Comparison of ENCODE assay signal across 20 cellular contexts in genomic region chr20:38307371-38308046, GRCh38. TPM values are rescaled to one million over a fixed set of nuclear protein-coding genes. Genes with fewer than 3 reads are reported as not detected.
A peak's percentile ranks its signal among the peaks of the same experiment; 100 is the strongest.
DNase-seq lines count a peak whose midpoint lies in the region; ATAC-seq lines count a peak whose summit lies in the region.
"Had no signal": no experiment of that assay in that cellular context is flagged by ENCODE, and none has a peak within 500 bp of the region (broad histone marks: within the 10 kb centered on the region; RNA-seq: fewer than 3 reads in every experiment).

No MANE protein-coding gene starts in this region.

- peaks cover 5 to 28% (median 10%) of the 10 kb centered on the region in 11 experiments; a peak in 15 of 22 replicates for H4K20me1 ChIP-seq in BLaER1 treated with 17β-estradiol and CSF1 and Interleukin-3, amounts not matched to agents 10 nM and 100 nM

- peak overlapping the region; percentile 55 to 94 (median 77) for H3K4me2 ChIP-seq in BLaER1 treated with 17β-estradiol and CSF1 and Interleukin-3, amounts not matched to agents 10 nM and 100 nM
- H3K4me2 ChIP-seq: PC-9 had no signal

- peak overlapping the region in 4 of 11 experiments; percentile 19 to 41 (median 38); a peak in 5 of 22 replicates for H3K9ac ChIP-seq in BLaER1 treated with 17β-estradiol and CSF1 and Interleukin-3, amounts not matched to agents 10 nM and 100 nM

- ATAC-seq in GM21576 (IDR thresholded peaks at IDR 0.05; ENCODE audit: unreplicated experiment) (no peak), GM19397 (IDR thresholded peaks at IDR 0.05; ENCODE audit: unreplicated experiment) (no peak)
- ATAC-seq: activated CD4-positive, alpha-beta T cell treated with anti-CD3 and anti-CD28 coated beads for 36 hours had no signal

- H3K36me3 ChIP-seq in BLaER1 treated with 17β-estradiol and CSF1 and Interleukin-3, amounts not matched to agents 10 nM and 100 nM, result no peaks in the 10 kb centered on the region

- peak overlapping the region in 1 of 10 experiments; percentile 0; a peak in 1 of 20 replicates for H3K4me3 ChIP-seq in BLaER1 treated with 17β-estradiol and CSF1 and Interleukin-3, amounts not matched to agents 10 nM and 100 nM
- H3K4me3 ChIP-seq: dorsolateral prefrontal cortex, PC-9 had no signal

- DNase-seq in HT1080 (ENCODE audit: low read depth) (peak; percentile 25), amniotic epithelial cell (ENCODE audit: low read depth) (peak; percentile 77), iris pigment epithelial cell (ENCODE audit: low read depth) (peak; percentile 93), LoVo (ENCODE audit: low spot score) (no peak), DMS153 (lab: John Stamatoyannopoulos, UW) (no peak)
- DNase-seq: activated CD4-positive, alpha-beta T cell treated with anti-CD3 and anti-CD28 coated beads for 36 hours; activated T-cell treated with anti-CD3 and anti-CD28 coated beads, Interleukin-2, amount 50 U/mL, for 1 hour; amygdala; dorsolateral prefrontal cortex; GDM1; kidney glomerular epithelial cell; NCI-H1092; PC-9; T-helper 1 cell had no signal

- H3K9me3 ChIP-seq in BLaER1 treated with 17β-estradiol and CSF1 and Interleukin-3, amounts not matched to agents 10 nM and 100 nM (replicated peaks in 1 of 11), result peaks cover 0 to 12% (median 0%) of the 10 kb centered on the region in 11 experiments; a peak in 3 of 22 replicates

- H3K27ac ChIP-seq in BLaER1 treated with 17β-estradiol and CSF1 and Interleukin-3, amounts not matched to agents 10 nM and 100 nM, result peak overlapping the region in 5 of 11 experiments; percentile 1 to 54 (median 28); a peak in 7 of 22 replicates
- H3K27ac ChIP-seq: C4-2B, dorsolateral prefrontal cortex, PC-9 had no signal

- peaks cover 16 to 79% (median 45%) of the 10 kb centered on the region in 11 experiments for H3K27me3 ChIP-seq in BLaER1 treated with 17β-estradiol and CSF1 and Interleukin-3, amounts not matched to agents 10 nM and 100 nM
- H3K27me3 ChIP-seq: dorsolateral prefrontal cortex had no signal

- peaks cover 41 to 60% (median 50%) of the 10 kb centered on the region in 10 experiments for H3K4me1 ChIP-seq in BLaER1 treated with 17β-estradiol and CSF1 and Interleukin-3, amounts not matched to agents 10 nM and 100 nM

RNA-seq across cellular contexts. Expression of gene BPI, which starts 3.6 kb away (rescaled TPM):
- total RNA-seq in HT1080 (2014; rRNA removed; shearing (Covaris generic)), result not detected in 2 replicates
- 0.30 and 0.35 TPM in 2 replicates for polyA plus RNA-seq in HT1080 (2015; cell fraction: cytosol; rRNA removed)
- polyA plus RNA-seq in HT1080 (2015; cell fraction: nucleus; rRNA removed), result 0.39 and 0.57 TPM in 2 replicates
- total RNA-seq: activated CD4-positive, alpha-beta T cell treated with anti-CD3 and anti-CD28 coated beads for 36 hours; H1; PC-9 had no signal
- polyA plus RNA-seq: H1, neural cell had no signal

RNA-seq across cellular contexts. Expression of gene LBP, which starts 38.8 kb away (rescaled TPM):
- not detected in 2 replicates for total RNA-seq in HT1080 (2014; rRNA removed; shearing (Covaris generic))
- polyA plus RNA-seq in HT1080 (2015; cell fraction: cytosol; rRNA removed), result 0.05 TPM in 2 replicates
- polyA plus RNA-seq in HT1080 (2015; cell fraction: nucleus; rRNA removed), result not detected in 2 replicates
- total RNA-seq: activated CD4-positive, alpha-beta T cell treated with anti-CD3 and anti-CD28 coated beads for 36 hours; PC-9 had no signal
- polyA plus RNA-seq: neural cell had no signal

RNA-seq across cellular contexts. Expression of gene KIAA1755, which starts 47.0 kb away (rescaled TPM):
- total RNA-seq in HT1080 (2014; rRNA removed; shearing (Covaris generic)), result 0.14 TPM in 1 of 2 replicates, not detected in the other
- polyA plus RNA-seq in HT1080 (2015; cell fraction: cytosol; rRNA removed), result 0.32 and 0.53 TPM in 2 replicates
- 0.65 and 0.98 TPM in 2 replicates for polyA plus RNA-seq in HT1080 (2015; cell fraction: nucleus; rRNA removed)
- total RNA-seq: activated CD4-positive, alpha-beta T cell treated with anti-CD3 and anti-CD28 coated beads for 36 hours; H1 had no signal
- polyA plus RNA-seq: neural cell had no signal

Comparison
In these comparisons a context has a peak if more than half of its experiments do, and no peak if none do; other contexts are left out.
1. DNase-seq: peak in HT1080 (single experiment), amniotic epithelial cell (single experiment) and iris pigment epithelial cell (single experiment); none in LoVo (single experiment) and DMS153 (single experiment).